ENCODE assay signal across 8 cellular contexts in genomic region chr9:95330720-95331404, GRCh38.
"Had no signal": no experiment of that assay in that cellular context is flagged by ENCODE, and none has a peak within 500 bp of the region (broad histone marks: within the 10 kb centered on the region; RNA-seq: fewer than 3 reads in every experiment).

No MANE protein-coding gene starts in this region.

- H3K27ac Mint-ChIP-seq: IgD-negative memory B cell had no signal

- FAIRE-seq: HTR-8/SVneo, K562 had no signal

- H3K4me3 ChIP-seq: K562 had no signal

- H3K4me1 Mint-ChIP-seq: IgD-negative memory B cell had no signal

- ATAC-seq: K562 had no signal

- H3K9ac ChIP-seq: KMS-11 had no signal

- DNase-seq: IMR-90, KBM-7, KG1 had no signal

- H3K27ac ChIP-seq: HL-60, KMS-11 had no signal

- H3K4me3 Mint-ChIP-seq: IgD-negative memory B cell had no signal

- H3K4me2 ChIP-seq: KMS-11 had no signal
